In genomic region chr1:100019220-100019619, GRCh38 we compare ENCODE assay signal across 5 cellular contexts.
"Had no signal": no experiment of that assay in that cellular context is flagged by ENCODE, and none has a peak within 500 bp of the region (broad histone marks: within the 10 kb centered on the region; RNA-seq: fewer than 3 reads in every experiment).

No MANE protein-coding gene starts in this region.

- DNase-seq: GDM1, GF-D8 had no signal

- FAIRE-seq: G401.6, GM12891, GM12892 had no signal
